ENCODE assay signal across 15 cellular contexts in the genomic region with DNA sequence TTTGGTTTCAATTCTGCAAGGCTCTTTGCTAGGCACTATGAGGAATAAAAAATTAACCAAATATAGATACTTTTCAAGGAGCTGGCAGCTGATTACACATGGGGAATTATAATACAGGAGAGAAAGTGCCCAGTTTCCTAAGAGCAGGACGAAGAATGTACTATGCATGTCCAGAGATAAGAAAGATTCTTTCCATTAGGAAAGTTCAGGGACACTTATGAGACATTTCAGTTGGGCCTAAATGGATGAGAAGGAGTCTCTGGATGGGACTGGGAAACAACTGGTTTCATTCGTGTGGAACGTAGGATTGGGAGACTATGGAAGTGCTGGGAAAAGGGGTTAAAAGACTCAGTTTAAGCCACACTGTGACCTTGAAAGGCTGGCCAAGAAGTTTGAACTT.
DNase-seq lines count a peak whose midpoint lies in the region; ATAC-seq, FAIRE-seq and TF ChIP-seq lines count a peak whose summit lies in the region.
"Had no signal": no experiment of that assay in that cellular context is flagged by ENCODE, and none has a peak within 500 bp of the region (broad histone marks: within the 10 kb centered on the region; RNA-seq: fewer than 3 reads in every experiment).

No MANE protein-coding gene starts in this region.

- peaks cover 26% of the 10 kb centered on the region for H3F3A ChIP-seq in SK-N-SH (replicated peaks; ENCODE audit: insufficient read depth)

- peak overlapping the region; percentile 12 for H3K27ac Mint-ChIP-seq in neural crest cell (ENCODE audit: unreplicated experiment)
- no peak overlapping the region for H3K27ac Mint-ChIP-seq in natural killer cell
- H3K27ac Mint-ChIP-seq: CD4-positive, alpha-beta memory T cell had no signal

- SMC1A ChIA-PET in GM12878 (lab: Charles Lee; ENCODE audit: uncharacterized antibody, unreplicated experiment), result interaction anchor here (0.8 to 1.3 kb wide), 4 partner anchors 8 to 81 kb away, joined by 3 to 6 read pairs (median 3); no protein-coding TSS in a partner anchor

- CTCF ChIA-PET in SK-N-SH (lab: Yijun Ruan, JAX) (no interaction called here), GM12878 (lab: Yijun Ruan, JAX) (interaction anchor here (0.8 to 1.5 kb wide), 3 partner anchors 10 to 280 kb away, joined by 3 to 5 read pairs (median 4); no protein-coding TSS in a partner anchor)

- in situ Hi-C loops in GM12878 (cut with MboI), result no loop called here
- in situ Hi-C loops in gastrocnemius medialis (cut with MboI; ENCODE audit: low sequenced_read_pairs in 4 of 4), result no loop called here

- TF ChIP-seq CTCF in SK-N-SH (IDR thresholded peaks at IDR 0.05), result no peak
- no peak for TF ChIP-seq CTCF in GM12878 (IDR thresholded peaks at IDR 0.05 in 2 of 3, conservative IDR thresholded peaks at IDR 0.05 in 1 of 3; ENCODE audit: control insufficient read depth in 2 of 3, extremely low read depth in 1 of 3, insufficient read depth in 1 of 3, low read depth in 3 of 3, low read length in 3 of 3)
- TF ChIP-seq CTCF in neural crest cell (conservative IDR thresholded peaks at IDR 0.05), result no peak
- TF ChIP-seq CTCF in natural killer cell (IDR thresholded peaks at IDR 0.05), result no peak
- no peak for TF ChIP-seq CTCF in gastrocnemius medialis (IDR thresholded peaks at IDR 0.05 in 4 of 5, conservative IDR thresholded peaks at IDR 0.05 in 1 of 5)

- no TSS peak for BruUV-seq in GM12878 (replicated peaks; lab: Mats Ljungman, UMichigan)

- H3K4me3 ChIP-seq in SK-N-SH (ENCODE audit: low read depth in 2 of 2, low read length in 1 of 2), result no peak overlapping the region
- H3K4me3 ChIP-seq in GM12878, result no peak overlapping the region
- H3K4me3 ChIP-seq in gastrocnemius medialis, result no peak overlapping the region

- peaks cover 0 to 23% of the 10 kb centered on the region in 2 experiments; a peak in 3 of 4 replicates for H3K4me1 ChIP-seq in SK-N-SH (ENCODE audit: control insufficient read depth in 1 of 2, insufficient read depth in 2 of 2, low read depth in 1 of 2, low read length in 1 of 2)
- H3K4me1 ChIP-seq in GM12878 (ENCODE audit: control insufficient read depth, insufficient read depth, low read length), result peaks cover 7% of the 10 kb centered on the region
- H3K4me1 ChIP-seq in gastrocnemius medialis, result peaks cover 0 to 3% of the 10 kb centered on the region in 2 donors
- H3K4me1 ChIP-seq: BE2C had no signal

- ATAC-seq in GM12878 (no peak), natural killer cell (no peak), GM18909 (IDR thresholded peaks at IDR 0.05; ENCODE audit: poor library complexity, unreplicated experiment) (no peak), gastrocnemius medialis (no peak)

- H3K27me3 Mint-ChIP-seq in neural crest cell (ENCODE audit: low read depth) (no peaks in the 10 kb centered on the region), natural killer cell (ENCODE audit: low read depth in 2 of 2) (peaks cover 6 to 7% of the 10 kb centered on the region in 2 donors)

- H3K4me3 Mint-ChIP-seq in neural crest cell (no peak overlapping the region), natural killer cell (no peak overlapping the region)
- H3K4me3 Mint-ChIP-seq: CD4-positive, alpha-beta memory T cell; H9 had no signal

- no peaks in the 10 kb centered on the region for H3K9me2 ChIP-seq in SK-N-SH

- TF ChIP-seq RAD21 in SK-N-SH (IDR thresholded peaks at IDR 0.05; ENCODE audit: low read length), result no peak
- no peak for TF ChIP-seq RAD21 in GM12878 (IDR thresholded peaks at IDR 0.05; ENCODE audit: insufficient read depth, low read depth, low read length)

- TF ChIP-seq EP300 in SK-N-SH (IDR thresholded peaks at IDR 0.05; ENCODE audit: borderline replicate concordance in 1 of 2, low read depth in 1 of 2, low read length in 1 of 2) (no peak), GM12878 (IDR thresholded peaks at IDR 0.05; ENCODE audit: borderline replicate concordance in 1 of 2, control insufficient read depth in 1 of 2, low read depth in 2 of 2, low read length in 2 of 2) (no peak)

- H3K4me2 ChIP-seq in SK-N-SH (peak overlapping the region; percentile 46), GM12878 (ENCODE audit: control insufficient read depth, insufficient read depth) (no peak overlapping the region)

- POLR2A ChIA-PET in SK-N-SH (lab: Yijun Ruan, JAX), result no interaction called here
- POLR2A ChIA-PET in GM12878 (lab: Charles Lee), result no interaction called here

- H3K27ac ChIP-seq in SK-N-SH (ENCODE audit: low read depth in 2 of 2, low read length in 1 of 2), result peak overlapping the region in 1 of 2 experiments; percentile 75; a peak in 2 of 4 replicates
- peak overlapping the region; percentile 46; the same call in 1 of the 2 replicates for H3K27ac ChIP-seq in GM12878 (ENCODE audit: control insufficient read depth, insufficient read depth)
- no peak overlapping the region for H3K27ac ChIP-seq in gastrocnemius medialis
- H3K27ac ChIP-seq: C4-2B had no signal

- H3K79me2 ChIP-seq in SK-N-SH (ENCODE audit: insufficient read depth) (peaks cover 8% of the 10 kb centered on the region; the same call in 1 of the 2 replicates), GM12878 (ENCODE audit: control insufficient read depth, insufficient read depth, low read length) (no peaks in the 10 kb centered on the region)

- H3K9me3 ChIP-seq in SK-N-SH (no peaks in the 10 kb centered on the region), GM12878 (replicated peaks; ENCODE audit: control insufficient read depth, insufficient read depth, low read length) (no peaks in the 10 kb centered on the region), gastrocnemius medialis (no peaks in the 10 kb centered on the region)
- H3K9me3 ChIP-seq: BE2C had no signal

- RAD21 ChIA-PET in GM12878 (lab: Charles Lee; ENCODE audit: unreplicated experiment), result interaction anchor here (1.1 kb wide), 1 partner anchor 10 kb away, joined by 3 read pairs; no protein-coding TSS in a partner anchor

- no peaks in the 10 kb centered on the region for H3K9me3 Mint-ChIP-seq in neural crest cell
- peaks cover 0 to 2% of the 10 kb centered on the region in 2 donors for H3K9me3 Mint-ChIP-seq in natural killer cell
- H3K9me3 Mint-ChIP-seq: CD4-positive, alpha-beta memory T cell; H9 had no signal

- H3K36me3 ChIP-seq in SK-N-SH (replicated peaks in 1 of 2; ENCODE audit: control insufficient read depth in 1 of 2, insufficient read depth in 2 of 2, low read length in 1 of 2), result no peaks in the 10 kb centered on the region
- no peaks in the 10 kb centered on the region for H3K36me3 ChIP-seq in GM12878 (ENCODE audit: control insufficient read depth in 2 of 2, insufficient read depth in 2 of 2, low read length in 1 of 2)
- no peaks in the 10 kb centered on the region for H3K36me3 ChIP-seq in gastrocnemius medialis
- H3K36me3 ChIP-seq: BE2C had no signal

- H3K27me3 ChIP-seq in SK-N-SH (ENCODE audit: insufficient read depth), result no peaks in the 10 kb centered on the region
- H3K27me3 ChIP-seq in GM12878 (replicated peaks in 1 of 2; ENCODE audit: control insufficient read depth in 2 of 2, insufficient read depth in 2 of 2, low read length in 1 of 2), result no peaks in the 10 kb centered on the region
- H3K27me3 ChIP-seq in gastrocnemius medialis, result no peaks in the 10 kb centered on the region
- H3K27me3 ChIP-seq: BE2C had no signal

- 39% methylated on average over 3 of the region's 3 CpGs for WGBS in SK-N-SH (ENCODE audit: low lambda C conversion rate)
- WGBS in GM12878 (ENCODE audit: insufficient coverage, insufficient replicate concordance, low lambda C conversion rate, missing lambda C conversion rate), result 7% methylated on average over 3 of the region's 3 CpGs

- H3K4me1 Mint-ChIP-seq in neural crest cell, result peaks cover 39% of the 10 kb centered on the region
- H3K4me1 Mint-ChIP-seq in natural killer cell, result no peaks in the 10 kb centered on the region
- H3K4me1 Mint-ChIP-seq: CD4-positive, alpha-beta memory T cell had no signal

- intact Hi-C loops in GM12878 (cut with micrococcal nuclease; ENCODE audit: unreplicated experiment) (loop anchor here (10.0 kb wide), 1 partner anchor 337 kb away; the partner anchor contains the start of gene GORAB), natural killer cell (cut with micrococcal nuclease) (no loop called here), gastrocnemius medialis (cut with DNase I; ENCODE audit: low total_unique reads) (no loop called here)

- H3K36me3 Mint-ChIP-seq in neural crest cell (ENCODE audit: low read depth), result no peaks in the 10 kb centered on the region
- H3K36me3 Mint-ChIP-seq in natural killer cell, result no peaks in the 10 kb centered on the region
- H3K36me3 Mint-ChIP-seq: CD4-positive, alpha-beta memory T cell had no signal

- peak overlapping the region; percentile 9; the same call in 1 of the 2 replicates for H3K9ac ChIP-seq in SK-N-SH
- no peak overlapping the region for H3K9ac ChIP-seq in GM12878 (ENCODE audit: control insufficient read depth, insufficient read depth, low read length)

- H2AFZ ChIP-seq in SK-N-SH (ENCODE audit: low read depth) (peak overlapping the region; percentile 64; the same call in 1 of the 2 replicates), GM12878 (ENCODE audit: control insufficient read depth, low read depth, low read length) (no peak overlapping the region)

- H4K20me1 ChIP-seq in SK-N-SH (ENCODE audit: insufficient read depth) (no peaks in the 10 kb centered on the region), GM12878 (ENCODE audit: control insufficient read depth, insufficient read depth) (no peaks in the 10 kb centered on the region)

- DNase-seq in SK-N-SH (no peak), GM12878 (ENCODE audit: low read depth, low spot score) (no peak), neural crest cell (ENCODE audit: low read depth, low spot score) (no peak), natural killer cell (no peak), gastrocnemius medialis (no peak)
- no peak for DNase-seq in activated CD4-positive, alpha-beta T cell treated with anti-CD3 and anti-CD28 coated beads for 4 hours
- DNase-seq: BE2C; CD4-positive, alpha-beta memory T cell; DMS79; GOT3; H9 had no signal

- no peak for FAIRE-seq in GM12878 (lab: Jason Lieb, UNC)
- FAIRE-seq: GM12891, GM19239 had no signal

- TF ChIP-seq POLR2A in GM12878 (IDR thresholded peaks at IDR 0.05; ENCODE audit: low read depth, low read length), result no peak
- no peak for TF ChIP-seq POLR2A in gastrocnemius medialis (IDR thresholded peaks at IDR 0.05)

TF ChIP-seq in SK-N-SH, 30 proteins besides CTCF, POLR2A, EP300 and RAD21 (continues in another document):
- TF ChIP-seq CHD2 (IDR thresholded peaks at IDR 0.05; ENCODE audit: low read length, partially characterized antibody), result no peak
- no peak for TF ChIP-seq TAF1 (IDR thresholded peaks at IDR 0.05; ENCODE audit: borderline replicate concordance, low read depth, low read length)
- TF ChIP-seq TEAD4 (IDR thresholded peaks at IDR 0.05; ENCODE audit: borderline replicate concordance, insufficient read depth), result no peak
- TF ChIP-seq FOXM1 (IDR thresholded peaks at IDR 0.05; ENCODE audit: low read depth), result no peak
- TF ChIP-seq SIN3A (IDR thresholded peaks at IDR 0.05; ENCODE audit: borderline replicate concordance, low read depth, low read length), result no peak

TF ChIP-seq in GM12878, 131 proteins besides CTCF, POLR2A, EP300 and RAD21 (continues in another document):
- no peak for TF ChIP-seq POU2F2 (IDR thresholded peaks at IDR 0.05; ENCODE audit: borderline replicate concordance, low read depth, low read length)
- no peak for TF ChIP-seq HDAC6 (IDR thresholded peaks at IDR 0.05; ENCODE audit: unreplicated experiment)
